In genomic region chr9:107969727-107970126, GRCh38 we compare ENCODE assay signal across 8 cellular contexts.
"Had no signal": no experiment of that assay in that cellular context is flagged by ENCODE, and none has a peak within 500 bp of the region (broad histone marks: within the 10 kb centered on the region; RNA-seq: fewer than 3 reads in every experiment).

No MANE protein-coding gene starts in this region.

- H3K4me3 ChIP-seq: GM23338, K562 had no signal

- DNase-seq: H9, HCEC 1CT, IMR-90 had no signal

- FAIRE-seq: H1, H54, HTR-8/SVneo, K562 had no signal

- ATAC-seq: GM23338, K562 had no signal
